Comparison of ENCODE assay signal across 13 cellular contexts in genomic region chr2:64669288-64669687, GRCh38. TPM values are rescaled to one million over a fixed set of nuclear protein-coding genes. Genes with fewer than 3 reads are reported as not detected.
DNase-seq lines count a peak whose midpoint lies in the region; ATAC-seq, FAIRE-seq and TF ChIP-seq lines count a peak whose summit lies in the region.
"Had no signal": no experiment of that assay in that cellular context is flagged by ENCODE, and none has a peak within 500 bp of the region (broad histone marks: within the 10 kb centered on the region; RNA-seq: fewer than 3 reads in every experiment).

No MANE protein-coding gene starts in this region.

- no peaks in the 10 kb centered on the region for H3K27me3 ChIP-seq in OCI-LY1 (ENCODE audit: insufficient read depth, low read length)
- peaks cover 0 to 4% (median under 1%) of the 10 kb centered on the region in 4 experiments; a peak in 2 of 7 replicates for H3K27me3 ChIP-seq in H1 (replicated peaks in 1 of 4; ENCODE audit: control insufficient read depth in 3 of 4, extremely low read depth in 1 of 4, insufficient read depth in 3 of 4, low read length in 3 of 4)
- H3K27me3 ChIP-seq in thymus (ENCODE audit: control insufficient read depth, insufficient read depth), result no peaks in the 10 kb centered on the region
- no peaks in the 10 kb centered on the region for H3K27me3 ChIP-seq in PC-3 (ENCODE audit: low read length)
- H3K27me3 ChIP-seq: BE2C had no signal

- H3K23ac ChIP-seq in H1 (ENCODE audit: insufficient read length), result no peak overlapping the region

- TF ChIP-seq CTCF in OCI-LY1 (IDR thresholded peaks at IDR 0.05; ENCODE audit: low read length) (no peak), H1 (IDR thresholded peaks at IDR 0.05; ENCODE audit: control extremely low read depth in 1 of 3, insufficient read depth in 1 of 3, low read depth in 1 of 3, low read length in 3 of 3) (no peak), PC-3 (conservative IDR thresholded peaks at IDR 0.05; ENCODE audit: low read depth, low read length) (no peak)

- H3K4me2 ChIP-seq in OCI-LY1 (ENCODE audit: low read length), result no peak overlapping the region
- no peak overlapping the region for H3K4me2 ChIP-seq in H1 (ENCODE audit: insufficient read depth in 1 of 2, low read depth in 2 of 2, low read length in 2 of 2)
- no peak overlapping the region for H3K4me2 ChIP-seq in PC-3 (ENCODE audit: low read length)
- H3K4me2 ChIP-seq: A549 had no signal

- no peak overlapping the region for H4K8ac ChIP-seq in H1 (ENCODE audit: extremely low read depth, insufficient read depth, low read length)

- CTCF ChIA-PET in H1 (lab: Charles Lee; ENCODE audit: partially characterized antibody) (no interaction called here), PC-3 (lab: Charles Lee) (no interaction called here)

- H3K9me3 ChIP-seq in OCI-LY1 (ENCODE audit: low read length) (no peaks in the 10 kb centered on the region), H1 (ENCODE audit: insufficient read depth in 2 of 2, low read depth in 1 of 2, low read length in 1 of 2) (no peaks in the 10 kb centered on the region), thymus (ENCODE audit: control insufficient read depth) (no peaks in the 10 kb centered on the region), PC-3 (ENCODE audit: low read length) (no peaks in the 10 kb centered on the region)
- H3K9me3 ChIP-seq: A549, BE2C had no signal

- TF ChIP-seq RAD21 in H1 (IDR thresholded peaks at IDR 0.05 in 1 of 2, conservative IDR thresholded peaks at IDR 0.05 in 1 of 2; ENCODE audit: low read depth in 2 of 2, low read length in 2 of 2), result no peak

- H3K27ac ChIP-seq in OCI-LY1 (ENCODE audit: low read depth, low read length, poor library complexity, severe bottlenecking) (peak overlapping the region; percentile 99), H1 (ENCODE audit: low read depth, low read length) (no peak overlapping the region), thymus (ENCODE audit: low read depth) (peak overlapping the region; percentile 68), PC-3 (ENCODE audit: low read length) (no peak overlapping the region)
- H3K27ac ChIP-seq: A549, C4-2B had no signal

- no TSS peak for BruUV-seq in PC-3 (replicated peaks; lab: Mats Ljungman, UMichigan)

- peak overlapping the region; percentile 49; the same call in 1 of the 2 replicates for H2BK15ac ChIP-seq in H1 (ENCODE audit: low read length)

- DNase-seq in H54 (ENCODE audit: insufficient read length, low spot score) (no peak), H1 (ENCODE audit: low read depth in 1 of 2, low spot score in 2 of 2) (no peak), PC-3 (no peak)
- DNase-seq: BE2C; CD4-positive, alpha-beta memory T cell; DMS79 had no signal

- H3K4me1 ChIP-seq in OCI-LY1 (ENCODE audit: insufficient read depth, low read length, severe bottlenecking), result peaks cover 89% of the 10 kb centered on the region
- H3K4me1 ChIP-seq in H1 (replicated peaks in 1 of 4; ENCODE audit: control insufficient read depth in 3 of 4, insufficient read depth in 4 of 4, low read length in 3 of 4), result peaks cover 0 to 8% (median 3%) of the 10 kb centered on the region in 4 experiments; a peak in 4 of 7 replicates
- peaks cover 46% of the 10 kb centered on the region for H3K4me1 ChIP-seq in thymus (ENCODE audit: control insufficient read depth, insufficient read depth, low read length)
- no peaks in the 10 kb centered on the region for H3K4me1 ChIP-seq in PC-3 (ENCODE audit: insufficient read depth, low read length)
- H3K4me1 ChIP-seq: A549, BE2C had no signal

- H2AFZ ChIP-seq in OCI-LY1 (ENCODE audit: low read length) (no peak overlapping the region), H1 (ENCODE audit: low read length) (no peak overlapping the region), PC-3 (ENCODE audit: low read length) (no peak overlapping the region)

- H2BK12ac ChIP-seq in H1 (ENCODE audit: low read depth, low read length), result 0 out of 2 replicates have a peak overlapping the region, but pooled peaks have one; percentile 23

- H3K4me3 ChIP-seq in OCI-LY1 (ENCODE audit: low read depth, low read length, poor library complexity, severe bottlenecking), result no peak overlapping the region
- H3K4me3 ChIP-seq in H1 (ENCODE audit: extremely low read depth in 1 of 4, insufficient read depth in 2 of 4, low read depth in 3 of 4, low read length in 4 of 4), result no peak overlapping the region
- H3K4me3 ChIP-seq in thymus (ENCODE audit: low read length), result no peak overlapping the region
- no peak overlapping the region for H3K4me3 ChIP-seq in PC-3 (ENCODE audit: low read length)
- H3K4me3 ChIP-seq: A549, GM12878 had no signal

- H4K5ac ChIP-seq in H1 (ENCODE audit: insufficient read length, low read depth, low read length), result no peak overlapping the region

- no peak overlapping the region for H3K14ac ChIP-seq in H1 (ENCODE audit: insufficient read length)

- no peaks in the 10 kb centered on the region for H3K23me2 ChIP-seq in H1 (ENCODE audit: low read depth, low read length)

- no peaks in the 10 kb centered on the region for H4K20me1 ChIP-seq in OCI-LY1 (ENCODE audit: insufficient read depth, low read length)
- no peaks in the 10 kb centered on the region for H4K20me1 ChIP-seq in H1 (replicated peaks in 1 of 2; ENCODE audit: control insufficient read depth in 1 of 2, insufficient read depth in 2 of 2, low read length in 2 of 2)
- H4K20me1 ChIP-seq in PC-3 (ENCODE audit: low read length), result no peaks in the 10 kb centered on the region

- no peak overlapping the region for H2BK20ac ChIP-seq in H1 (ENCODE audit: low read length)

- no peaks in the 10 kb centered on the region for H3K36me3 ChIP-seq in OCI-LY1 (ENCODE audit: insufficient read depth, low read length)
- H3K36me3 ChIP-seq in H1 (ENCODE audit: control insufficient read depth in 2 of 4, insufficient read depth in 4 of 4, low read length in 3 of 4), result no peaks in the 10 kb centered on the region
- H3K36me3 ChIP-seq in thymus (ENCODE audit: control insufficient read depth, insufficient read depth), result no peaks in the 10 kb centered on the region
- H3K36me3 ChIP-seq in PC-3 (ENCODE audit: low read depth, low read length), result no peaks in the 10 kb centered on the region
- H3K36me3 ChIP-seq: BE2C had no signal

- no peak overlapping the region for H2BK120ac ChIP-seq in H1 (replicated peaks; ENCODE audit: low read depth, low read length)

- WGBS in H1 (ENCODE audit: extremely low coverage in 1 of 2, insufficient coverage in 1 of 2, insufficient read length in 1 of 2, insufficient replicate concordance in 2 of 2, low coverage in 1 of 2, low lambda C conversion rate in 2 of 2, missing lambda C conversion rate in 1 of 2), 2 experiments, result 81% methylated on average over 2 of the region's 2 CpGs; no CpG with 5 or more reads in 1 of the 2 experiments
- WGBS in thymus, result 85% methylated on average over 2 of the region's 2 CpGs

- H3K9me2 ChIP-seq in OCI-LY1 (ENCODE audit: low read depth, low read length), result no peaks in the 10 kb centered on the region
- no peaks in the 10 kb centered on the region for H3K9me2 ChIP-seq in PC-3 (replicated peaks; ENCODE audit: low read length)

- H3K79me2 ChIP-seq in OCI-LY1 (ENCODE audit: insufficient read depth, low read length), result no peaks in the 10 kb centered on the region; the same call in 1 of the 2 replicates
- H3K79me2 ChIP-seq in H1 (ENCODE audit: control insufficient read depth in 1 of 2, insufficient read depth in 2 of 2, low read length in 2 of 2), result no peaks in the 10 kb centered on the region
- no peaks in the 10 kb centered on the region for H3K79me2 ChIP-seq in PC-3 (ENCODE audit: low read length)

- peak overlapping the region; percentile 80; the same call in 1 of the 2 replicates for H2AK5ac ChIP-seq in H1 (ENCODE audit: low read depth, low read length)

- no peak for TF ChIP-seq EP300 in H1 (IDR thresholded peaks at IDR 0.05; ENCODE audit: borderline replicate concordance in 1 of 2, low read depth in 2 of 2, low read length in 2 of 2)

- no peak overlapping the region for H3K4ac ChIP-seq in H1 (replicated peaks; ENCODE audit: insufficient read length, low read depth, low read length)

- no peak overlapping the region for H4K91ac ChIP-seq in H1 (replicated peaks; ENCODE audit: insufficient read length, low read length)

- TF ChIP-seq POLR2A in H54 (IDR thresholded peaks at IDR 0.05; ENCODE audit: low read depth, low read length), result no peak
- TF ChIP-seq POLR2A in H1 (IDR thresholded peaks at IDR 0.05; ENCODE audit: control extremely low read depth in 1 of 2, low read depth in 2 of 2, low read length in 2 of 2), result no peak

- H3K56ac ChIP-seq in H1 (replicated peaks; ENCODE audit: insufficient read length, low read depth, low read length), result no peak overlapping the region

- POLR2A ChIA-PET in H1 (lab: Charles Lee; ENCODE audit: partially characterized antibody) (no interaction called here), PC-3 (lab: Charles Lee; ENCODE audit: unreplicated experiment) (no interaction called here)

- no peak overlapping the region for H2BK5ac ChIP-seq in H1 (ENCODE audit: low read depth, low read length)

- no peaks in the 10 kb centered on the region for H3K79me1 ChIP-seq in H1 (ENCODE audit: low read depth, low read length)

- H3K9ac ChIP-seq in OCI-LY1 (ENCODE audit: low read length), result no peak overlapping the region
- no peak overlapping the region for H3K9ac ChIP-seq in H1 (replicated peaks in 1 of 4; ENCODE audit: extremely low read depth in 1 of 4, low read depth in 3 of 4, low read length in 3 of 4)
- no peak overlapping the region for H3K9ac ChIP-seq in PC-3 (ENCODE audit: low read length)

- H3K18ac ChIP-seq in H1 (ENCODE audit: extremely low read depth, low read length), result no peak overlapping the region

- intact Hi-C loops in PC-3 (cut with micrococcal nuclease), result no loop called here

- ATAC-seq in GM21381 (IDR thresholded peaks at IDR 0.05; ENCODE audit: unreplicated experiment) (no peak), HG02642 (IDR thresholded peaks at IDR 0.05; ENCODE audit: poor library complexity, unreplicated experiment) (no peak), PC-3 (no peak)
- ATAC-seq: A549, GM12878 had no signal

- no peaks in the 10 kb centered on the region for H3F3A ChIP-seq in OCI-LY1 (ENCODE audit: insufficient read depth, low read length)
- H3F3A ChIP-seq in PC-3 (ENCODE audit: low read length, unreplicated experiment), result no peaks in the 10 kb centered on the region

- FAIRE-seq in H54 (lab: Jason Lieb, UNC), result peak; percentile 23
- FAIRE-seq in H1 (lab: Jason Lieb, UNC), result no peak
- FAIRE-seq: A549, GM12878 had no signal

TF ChIP-seq in H1, 55 proteins besides CTCF, POLR2A, EP300 and RAD21 (continues in another document):
- TF ChIP-seq RBBP5 (IDR thresholded peaks at IDR 0.05; ENCODE audit: borderline replicate concordance, low read depth, low read length) (no peak), TBP (IDR thresholded peaks at IDR 0.05; ENCODE audit: low read depth, low read length) (no peak)

RNA-seq across cellular contexts. Expression of gene SERTAD2, which starts 15.6 kb away (rescaled TPM):
- 4.5 and 5.7 TPM in 2 replicates for total RNA-seq in H1 (2021; fragmentation: NEBNext Ultra II Directional; extraction: Animal tissue kit (Norgen Biotek cat#: 25700))
- polyA plus RNA-seq in H1 (2011; rRNA removed) (2.9 and 3.5 TPM in 2 replicates), thymus (37.6 TPM)
- polyA plus RNA-seq in H1 (2011; cell fraction: cytosol; rRNA removed), result 2.8 TPM
- polyA plus RNA-seq in H1 (2011; cell fraction: nucleus; rRNA removed), result 4.9 TPM
- polyA plus RNA-seq in H1 (2012, experiment 1 of 2), result 3.8 to 5.6 TPM (median 4.6 TPM) in 4 replicates
- 0.83 TPM for polyA plus RNA-seq in H1 (2012, experiment 2 of 2)
- polyA plus RNA-seq in H1 (2013, experiment 1 of 2), result 4.6 TPM
- polyA plus RNA-seq in H1 (2013, experiment 2 of 2), result 4.4 TPM
- 3.9 and 5.4 TPM in 2 replicates for polyA minus RNA-seq in H1 (2011; rRNA and poly(A)+ RNA removed)
- 4.2 TPM for polyA minus RNA-seq in H1 (2011; cell fraction: cytosol; rRNA and poly(A)+ RNA removed)
- 13.4 TPM for polyA minus RNA-seq in H1 (2011; cell fraction: nucleus; rRNA and poly(A)+ RNA removed)
- total RNA-seq in PC-3 (2014; rRNA removed), result 19.8 and 34.9 TPM in 2 replicates

Comparison
In these comparisons a context has a peak if more than half of its experiments do, and no peak if none do; other contexts are left out.
1. H3K27ac ChIP-seq: peak in OCI-LY1 (single experiment) and thymus (single experiment); none in H1 (single experiment) and PC-3 (single experiment).